In the genomic region with DNA sequence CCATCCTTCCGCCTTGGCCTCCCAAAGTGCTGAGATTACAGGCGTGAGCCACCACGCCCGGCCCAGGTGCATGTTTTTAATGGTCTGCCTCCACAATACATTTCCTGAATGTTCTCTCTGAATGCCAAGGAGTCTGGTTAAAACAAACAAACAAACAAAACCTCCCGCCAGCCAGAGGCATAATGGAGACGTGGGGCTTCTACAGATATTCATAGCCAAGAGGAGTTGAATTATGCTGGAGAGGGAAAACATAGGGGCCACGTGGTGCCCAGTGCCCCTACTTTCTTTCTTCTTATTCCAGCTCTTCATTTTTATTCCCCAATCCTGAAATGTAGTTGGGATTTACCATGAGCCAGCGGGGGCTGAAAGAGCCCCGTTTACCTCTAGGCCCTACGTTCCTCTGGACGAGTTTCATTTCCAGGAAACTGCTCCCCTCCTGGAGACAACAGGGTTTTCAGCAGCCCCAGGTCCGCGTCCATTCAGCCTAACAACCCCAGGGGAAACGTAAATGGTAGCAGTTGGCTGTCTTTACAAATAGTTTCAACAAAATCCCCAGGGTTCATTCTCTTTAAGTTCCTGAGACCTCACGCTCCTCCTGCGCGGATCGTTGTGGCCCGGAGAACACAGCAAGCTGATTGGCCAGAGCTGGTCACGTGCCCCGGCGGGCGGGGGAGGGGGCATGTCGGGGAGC, we compare ENCODE assay signal across 8 cellular contexts.
A peak's percentile ranks its signal among the peaks of the same experiment; 100 is the strongest.
DNase-seq lines count a peak whose midpoint lies in the region; ATAC-seq and TF ChIP-seq lines count a peak whose summit lies in the region.

No MANE protein-coding gene starts in this region.

- no peaks in the 10 kb centered on the region for H3K36me3 Mint-ChIP-seq in Calu3 (ENCODE audit: insufficient read depth, unreplicated experiment)

- no peaks in the 10 kb centered on the region for H3K36me3 ChIP-seq in right lobe of liver
- H3K36me3 ChIP-seq in stomach = no peaks in the 10 kb centered on the region
- H3K36me3 ChIP-seq in effector memory CD4-positive, alpha-beta T cell (ENCODE audit: control insufficient read depth, insufficient read depth, low read length) = no peaks in the 10 kb centered on the region

- TF ChIP-seq CTCF in Calu3 (IDR thresholded peaks at IDR 0.05; ENCODE audit: unreplicated experiment) (no peak), LNCaP clone FGC (IDR thresholded peaks at IDR 0.05; ENCODE audit: control insufficient read depth, extremely low read depth, insufficient read depth) (no peak), right lobe of liver (IDR thresholded peaks at IDR 0.05) (no peak), stomach (IDR thresholded peaks at IDR 0.05) (peak in 1 of 7 experiments; percentile 9)

- H3K27ac ChIP-seq in right lobe of liver (peak overlapping the region; percentile 34 to 59 (median 59)), stomach (peak overlapping the region in 3 of 5 donors; percentile 26 to 48 (median 46))
- no peak overlapping the region for H3K27ac ChIP-seq in effector memory CD4-positive, alpha-beta T cell (ENCODE audit: insufficient read depth, low read length, poor library complexity, severe bottlenecking)

- DNase-seq in Calu3 (peak; percentile 64), LNCaP clone FGC (ENCODE audit: low read depth) (no peak), dermis microvascular lymphatic vessel endothelial cell (ENCODE audit: low read depth in 2 of 2) (peak; percentile 12 to 36), right lobe of liver (peak; percentile 75 to 81 (median 78)), stomach (peak; percentile 45), MV-4-11 (lab: John Stamatoyannopoulos, UW) (no peak)
- no peak for DNase-seq in effector memory CD4-positive, alpha-beta T cell

- peak overlapping the region; percentile 58 for H3K4me3 Mint-ChIP-seq in Calu3 (ENCODE audit: low read depth, unreplicated experiment)

- no peaks in the 10 kb centered on the region for H3K4me1 Mint-ChIP-seq in Calu3 (ENCODE audit: low read depth, unreplicated experiment)

- peaks cover 30% of the 10 kb centered on the region for H3K27me3 Mint-ChIP-seq in Calu3 (ENCODE audit: unreplicated experiment)

- intact Hi-C loops in Calu3 (cut with micrococcal nuclease; ENCODE audit: unreplicated experiment) (no loop called here), right lobe of liver (cut with DNase I) (no loop called here), stomach (cut with DNase I; ENCODE audit: low total_unique reads) (no loop called here)

- ATAC-seq in right lobe of liver = peak; percentile 88 to 98 (median 96)
- no peak for ATAC-seq in HG03196 (IDR thresholded peaks at IDR 0.05; ENCODE audit: unreplicated experiment)

- H3K9me3 Mint-ChIP-seq in Calu3 (ENCODE audit: low read depth, unreplicated experiment) = no peaks in the 10 kb centered on the region

- BruUV-seq in Calu3 (replicated peaks; lab: Mats Ljungman, UMichigan) = TSS peak; percentile 55

- H3K4me3 ChIP-seq in LNCaP clone FGC (ENCODE audit: low read depth, low read length) (0 out of 2 replicates have a peak overlapping the region, but pooled peaks have one; percentile 12), right lobe of liver (peak overlapping the region; percentile 53 to 61 (median 56)), stomach (peak overlapping the region; percentile 40 to 46 (median 42))
- H3K4me3 ChIP-seq in effector memory CD4-positive, alpha-beta T cell (ENCODE audit: insufficient read depth, low read depth, low read length, poor library complexity, severe bottlenecking) = no peak overlapping the region

- H3K9me3 ChIP-seq in right lobe of liver (no peaks in the 10 kb centered on the region), stomach (no peaks in the 10 kb centered on the region)
- H3K9me3 ChIP-seq in effector memory CD4-positive, alpha-beta T cell (ENCODE audit: control insufficient read depth, low read length) = no peaks in the 10 kb centered on the region

- CTCF ChIA-PET in Calu3 (lab: Charles Lee) = no interaction called here

- H3K4me1 ChIP-seq in right lobe of liver (peaks cover 0 to 3% (median 0%) of the 10 kb centered on the region in 4 donors), stomach (peaks cover 0 to 15% (median 3%) of the 10 kb centered on the region in 4 donors)
- no peaks in the 10 kb centered on the region for H3K4me1 ChIP-seq in effector memory CD4-positive, alpha-beta T cell (ENCODE audit: control insufficient read depth, insufficient read depth, low read length, poor library complexity, severe bottlenecking)

- TF ChIP-seq POLR2A in right lobe of liver (IDR thresholded peaks at IDR 0.05) (no peak), stomach (IDR thresholded peaks at IDR 0.05) (no peak)

- 30% methylated on average over 15 of the region's 24 CpGs for WGBS in right lobe of liver (ENCODE audit: insufficient coverage, low coverage, low lambda C conversion rate, missing lambda C conversion rate)
- 23 to 33% (median 24%) methylated on average over 24 of the region's 24 CpGs for WGBS in stomach, 5 donors

- H3K27me3 ChIP-seq in right lobe of liver (no peaks in the 10 kb centered on the region), stomach (peaks cover 0 to 10% (median 0%) of the 10 kb centered on the region in 3 donors)
- no peaks in the 10 kb centered on the region for H3K27me3 ChIP-seq in effector memory CD4-positive, alpha-beta T cell (replicated peaks; ENCODE audit: control insufficient read depth, insufficient read depth, low read length, poor library complexity, severe bottlenecking)

- no peak for TF ChIP-seq EP300 in stomach (IDR thresholded peaks at IDR 0.05)

- no peak overlapping the region for H3K27ac Mint-ChIP-seq in Calu3 (ENCODE audit: unreplicated experiment)

Comparison
In these comparisons a context has a peak if more than half of its experiments do, and no peak if none do; other contexts are left out.
1. DNase-seq: peak in Calu3 (single experiment), dermis microvascular lymphatic vessel endothelial cell (2 of 2), right lobe of liver (3 of 3) and stomach (single experiment); none in LNCaP clone FGC (single experiment), MV-4-11 (single experiment) and effector memory CD4-positive, alpha-beta T cell (0 of 3).